Comparison of ENCODE assay signal across 9 cellular contexts in genomic region chr12:76879710-76880025, GRCh38. TPM values are rescaled to one million over a fixed set of nuclear protein-coding genes. Genes with fewer than 3 reads are reported as not detected.
DNase-seq lines count a peak whose midpoint lies in the region; ATAC-seq, FAIRE-seq and TF ChIP-seq lines count a peak whose summit lies in the region.
"Had no signal": no experiment of that assay in that cellular context is flagged by ENCODE, and none has a peak within 500 bp of the region (broad histone marks: within the 10 kb centered on the region; RNA-seq: fewer than 3 reads in every experiment).

No MANE protein-coding gene starts in this region.

- POLR2A ChIA-PET in AG04450 (lab: Yijun Ruan, JAX) = interaction anchor here (1.0 to 1.8 kb wide), 4 partner anchors 9 to 116 kb away, joined by 3 to 14 read pairs (median 8); partner anchors contain the start of gene ZDHHC17

- no peaks in the 10 kb centered on the region for H3K36me3 ChIP-seq in mucosa of stomach (ENCODE audit: control insufficient read depth, insufficient read depth, low read length)
- H3K36me3 ChIP-seq: neutrophil had no signal

- no peaks in the 10 kb centered on the region; the same call in 1 of the 2 replicates for H3K9me3 ChIP-seq in AG04450 (ENCODE audit: control insufficient read depth, insufficient read depth, low read length)
- H3K9me3 ChIP-seq in mucosa of stomach (ENCODE audit: control insufficient read depth, low read length) = no peaks in the 10 kb centered on the region
- H3K9me3 ChIP-seq: neutrophil had no signal

- no peak for FAIRE-seq in HTR-8/SVneo (lab: Jason Lieb, UNC)

- H3K4me3 ChIP-seq in AG04450 (ENCODE audit: low read depth, low read length) (peak overlapping the region; percentile 76), mucosa of stomach (ENCODE audit: low read length) (no peak overlapping the region)

- peaks cover 13% of the 10 kb centered on the region for H3K4me1 ChIP-seq in mucosa of stomach (ENCODE audit: control insufficient read depth, insufficient read depth, low read length)

- CTCF ChIA-PET in AG04450 (lab: Charles Lee) = interaction anchor here (1.0 to 4.0 kb wide), 7 partner anchors 10 to 133 kb away, joined by 3 to 41 read pairs (median 3); no protein-coding TSS in a partner anchor

- H3K27ac ChIP-seq in AG04450 (ENCODE audit: low read depth, low read length) (peak overlapping the region; percentile 94), caudate nucleus (ENCODE audit: low read depth, low read length) (peak overlapping the region; percentile 64)
- H3K27ac ChIP-seq: neutrophil had no signal

- no peak for DNase-seq in AG04450 (ENCODE audit: low read depth, low spot score)
- DNase-seq in HTR-8/SVneo (ENCODE audit: insufficient read length, low spot score) = peak; percentile 51
- DNase-seq in caudate nucleus (lab: John Stamatoyannopoulos, UW) = no peak
- no peak for DNase-seq in omental fat pad (ENCODE audit: low spot score)
- no peak for DNase-seq in AG08396 (ENCODE audit: low spot score)
- no peak for DNase-seq in activated CD4-positive, CD25-positive, alpha-beta regulatory T cell treated with anti-CD3 and anti-CD28 coated beads, Interleukin-2, amount 50 U/mL, for 72 hours
- no peak for DNase-seq in NCI-H69 (lab: John Stamatoyannopoulos, UW)

- H3K27me3 ChIP-seq in AG04450 (ENCODE audit: control insufficient read depth, insufficient read depth, low read length) (no peaks in the 10 kb centered on the region), mucosa of stomach (ENCODE audit: control insufficient read depth, insufficient read depth, low read length) (peaks cover 15% of the 10 kb centered on the region)

- H3K9ac ChIP-seq in mucosa of stomach (ENCODE audit: low read length) = peak overlapping the region; percentile 58

- ATAC-seq in omental fat pad (ENCODE audit: low FRiP score) = no peak

- no peak for TF ChIP-seq CTCF in AG04450 (IDR thresholded peaks at IDR 0.05; ENCODE audit: low read depth, low read length)
- TF ChIP-seq CTCF in omental fat pad (IDR thresholded peaks at IDR 0.05) = no peak

RNA-seq across cellular contexts. Expression of gene CSRP2, which starts 0.8 kb away (rescaled TPM):
- 95.9 and 108 TPM in 2 replicates for polyA plus RNA-seq in AG04450 (2011; rRNA removed)
- 31.5 and 35.2 TPM in 2 replicates for polyA minus RNA-seq in AG04450 (2011; rRNA and poly(A)+ RNA removed)
- 10 to 100 TPM; 14.3 to 49.7 (median 24.4) TPM for total RNA-seq in omental fat pad
